9 cellular contexts compared by ENCODE assay signal in the genomic region with DNA sequence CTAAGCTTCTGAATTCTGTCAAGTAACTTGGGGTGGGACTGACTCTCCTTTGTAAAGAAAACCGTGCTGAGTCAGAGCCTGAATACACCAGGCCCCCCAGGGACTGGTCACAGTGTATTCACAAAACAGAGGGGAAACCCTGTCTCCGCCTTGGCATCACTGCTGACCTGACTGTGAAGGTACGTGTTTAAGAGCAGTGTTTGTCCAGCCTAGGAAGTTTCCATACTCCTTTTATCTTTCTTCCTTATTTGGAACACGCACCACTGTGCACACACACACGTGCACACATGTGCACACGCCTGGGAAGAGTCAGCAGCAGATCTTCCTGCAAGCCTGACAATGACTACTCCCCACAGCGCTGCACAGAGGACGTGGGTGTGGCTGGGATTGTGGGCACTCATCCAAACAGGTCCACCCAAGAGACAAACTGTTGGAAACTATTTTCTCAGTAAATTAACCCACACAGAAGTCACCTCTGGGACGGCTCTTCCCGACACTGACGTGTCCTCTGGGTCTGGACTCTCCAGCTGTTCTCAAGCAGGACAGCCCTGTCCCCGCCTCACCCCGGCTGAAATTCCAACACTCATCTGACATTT.
A peak's percentile ranks its signal among the peaks of the same experiment; 100 is the strongest.
DNase-seq lines count a peak whose midpoint lies in the region; ATAC-seq and TF ChIP-seq lines count a peak whose summit lies in the region.
"Had no signal": no experiment of that assay in that cellular context is flagged by ENCODE, and none has a peak within 500 bp of the region (broad histone marks: within the 10 kb centered on the region; RNA-seq: fewer than 3 reads in every experiment).

No MANE protein-coding gene starts in this region.

- no peaks in the 10 kb centered on the region for H3K9me3 ChIP-seq in HUES64 (ENCODE audit: insufficient read depth, low read depth, low read length)
- no peaks in the 10 kb centered on the region for H3K9me3 ChIP-seq in gastroesophageal sphincter
- no peaks in the 10 kb centered on the region for H3K9me3 ChIP-seq in stomach smooth muscle (ENCODE audit: control insufficient read depth in 2 of 2, low read length in 2 of 2)

- 65% methylated on average over 13 of the region's 13 CpGs for WGBS in HUES64
- WGBS in gastroesophageal sphincter (ENCODE audit: low coverage in 1 of 2), 2 donors, result 10 to 12% methylated on average over 9 to 11 of the region's 13 CpGs

- no peak overlapping the region; the same call in 1 of the 2 replicates for H3K4me3 ChIP-seq in HUES64 (ENCODE audit: low read length)
- H3K4me3 ChIP-seq in gastroesophageal sphincter, result no peak overlapping the region
- H3K4me3 ChIP-seq in stomach smooth muscle (ENCODE audit: low read length in 2 of 2), result peak overlapping the region; percentile 15 to 31

- no peak for DNase-seq in activated CD4-positive, alpha-beta T cell treated with anti-CD3 and anti-CD28 coated beads, Interleukin-2, amount 10 ng/mL, durations not matched to agents 7 days and 5 days
- DNase-seq in activated CD4-positive, alpha-beta T cell treated with anti-CD3 and anti-CD28 coated beads, Interleukin-2, amount 10 ng/mL, durations not matched to agents 24 days and 14 days, result no peak
- DNase-seq in NCI-H2029 (lab: John Stamatoyannopoulos, UW) (no peak), NCI-H1092 (lab: John Stamatoyannopoulos, UW) (no peak), NCI-H2227 (lab: John Stamatoyannopoulos, UW; ENCODE audit: unreplicated experiment) (no peak)
- DNase-seq: CD4-positive, CD25-positive, alpha-beta regulatory T cell had no signal

- H3K27ac ChIP-seq in HUES64 (ENCODE audit: low read depth, low read length) (peak overlapping the region; percentile 28; the same call in 1 of the 2 replicates), gastroesophageal sphincter (peak overlapping the region; percentile 43 to 72 (median 58)), stomach smooth muscle (ENCODE audit: low read length) (no peak overlapping the region)

- intact Hi-C loops in activated CD4-positive, alpha-beta T cell treated with anti-CD3 and anti-CD28 coated beads, Interleukin-2, amount 10 ng/mL, durations not matched to agents 24 days and 14 days (cut with micrococcal nuclease), result no loop called here

- H3K4me3 Mint-ChIP-seq in activated CD4-positive, alpha-beta T cell treated with anti-CD3 and anti-CD28 coated beads, Interleukin-2, amount 10 ng/mL, durations not matched to agents 7 days and 5 days, result no peak overlapping the region
- H3K4me3 Mint-ChIP-seq in activated CD4-positive, alpha-beta T cell treated with anti-CD3 and anti-CD28 coated beads, Interleukin-2, amount 10 ng/mL, durations not matched to agents 24 days and 14 days, result no peak overlapping the region
- H3K4me3 Mint-ChIP-seq: CD4-positive, CD25-positive, alpha-beta regulatory T cell had no signal

- POLR2A ChIA-PET in activated CD4-positive, alpha-beta T cell treated with anti-CD3 and anti-CD28 coated beads, Interleukin-2, amount 10 ng/mL, durations not matched to agents 7 days and 5 days (lab: Charles Lee), result no interaction called here

- peaks cover 25% of the 10 kb centered on the region for H3K36me3 Mint-ChIP-seq in activated CD4-positive, alpha-beta T cell treated with anti-CD3 and anti-CD28 coated beads, Interleukin-2, amount 10 ng/mL, durations not matched to agents 7 days and 5 days (ENCODE audit: low read depth)
- H3K36me3 Mint-ChIP-seq in activated CD4-positive, alpha-beta T cell treated with anti-CD3 and anti-CD28 coated beads, Interleukin-2, amount 10 ng/mL, durations not matched to agents 24 days and 14 days (ENCODE audit: low read depth), result peaks cover 26% of the 10 kb centered on the region

- peak overlapping the region; percentile 11 for H3K27ac Mint-ChIP-seq in activated CD4-positive, alpha-beta T cell treated with anti-CD3 and anti-CD28 coated beads, Interleukin-2, amount 10 ng/mL, durations not matched to agents 7 days and 5 days
- H3K27ac Mint-ChIP-seq in activated CD4-positive, alpha-beta T cell treated with anti-CD3 and anti-CD28 coated beads, Interleukin-2, amount 10 ng/mL, durations not matched to agents 24 days and 14 days, result no peak overlapping the region
- H3K27ac Mint-ChIP-seq: CD4-positive, CD25-positive, alpha-beta regulatory T cell had no signal

- no peaks in the 10 kb centered on the region for H3K27me3 Mint-ChIP-seq in activated CD4-positive, alpha-beta T cell treated with anti-CD3 and anti-CD28 coated beads, Interleukin-2, amount 10 ng/mL, durations not matched to agents 7 days and 5 days
- no peaks in the 10 kb centered on the region for H3K27me3 Mint-ChIP-seq in activated CD4-positive, alpha-beta T cell treated with anti-CD3 and anti-CD28 coated beads, Interleukin-2, amount 10 ng/mL, durations not matched to agents 24 days and 14 days
- H3K27me3 Mint-ChIP-seq: CD4-positive, CD25-positive, alpha-beta regulatory T cell had no signal

- no peaks in the 10 kb centered on the region for H3K36me3 ChIP-seq in HUES64 (ENCODE audit: insufficient read depth, low read length)
- peaks cover 0 to 8% of the 10 kb centered on the region in 2 donors for H3K36me3 ChIP-seq in gastroesophageal sphincter
- H3K36me3 ChIP-seq in stomach smooth muscle (ENCODE audit: control insufficient read depth in 2 of 2, insufficient read depth in 2 of 2, low read length in 2 of 2), result peaks cover 0 to 5% of the 10 kb centered on the region in 2 donors

- H3K9ac ChIP-seq in HUES64 (ENCODE audit: low read depth, low read length) (peak overlapping the region; percentile 7; the same call in 1 of the 2 replicates), stomach smooth muscle (ENCODE audit: low read length in 2 of 2) (no peak overlapping the region)

- H3K9me3 Mint-ChIP-seq in activated CD4-positive, alpha-beta T cell treated with anti-CD3 and anti-CD28 coated beads, Interleukin-2, amount 10 ng/mL, durations not matched to agents 7 days and 5 days, result no peaks in the 10 kb centered on the region
- no peaks in the 10 kb centered on the region for H3K9me3 Mint-ChIP-seq in activated CD4-positive, alpha-beta T cell treated with anti-CD3 and anti-CD28 coated beads, Interleukin-2, amount 10 ng/mL, durations not matched to agents 24 days and 14 days
- H3K9me3 Mint-ChIP-seq: CD4-positive, CD25-positive, alpha-beta regulatory T cell had no signal

- no peak for TF ChIP-seq EP300 in gastroesophageal sphincter (IDR thresholded peaks at IDR 0.05)

- H3K4me1 Mint-ChIP-seq in activated CD4-positive, alpha-beta T cell treated with anti-CD3 and anti-CD28 coated beads, Interleukin-2, amount 10 ng/mL, durations not matched to agents 7 days and 5 days, result peaks cover 33% of the 10 kb centered on the region
- peaks cover 21% of the 10 kb centered on the region for H3K4me1 Mint-ChIP-seq in activated CD4-positive, alpha-beta T cell treated with anti-CD3 and anti-CD28 coated beads, Interleukin-2, amount 10 ng/mL, durations not matched to agents 24 days and 14 days

- TF ChIP-seq POLR2A in gastroesophageal sphincter (IDR thresholded peaks at IDR 0.05), result no peak

- H3K27me3 ChIP-seq in HUES64 (ENCODE audit: insufficient read depth, low read length) (no peaks in the 10 kb centered on the region), gastroesophageal sphincter (no peaks in the 10 kb centered on the region), stomach smooth muscle (ENCODE audit: control insufficient read depth in 1 of 2, insufficient read depth in 2 of 2, low read length in 2 of 2) (no peaks in the 10 kb centered on the region)

- CTCF ChIA-PET in activated CD4-positive, alpha-beta T cell treated with anti-CD3 and anti-CD28 coated beads, Interleukin-2, amount 10 ng/mL, durations not matched to agents 7 days and 5 days (lab: Charles Lee), result no interaction called here

- H3K4me1 ChIP-seq in HUES64 (ENCODE audit: insufficient read depth, low read length), result peaks cover 17% of the 10 kb centered on the region
- H3K4me1 ChIP-seq in gastroesophageal sphincter, result peaks cover 3 to 60% (median 10%) of the 10 kb centered on the region in 3 donors
- peaks cover 11% of the 10 kb centered on the region for H3K4me1 ChIP-seq in stomach smooth muscle (ENCODE audit: control insufficient read depth, insufficient read depth, low read length)

- no peak for TF ChIP-seq CTCF in gastroesophageal sphincter (IDR thresholded peaks at IDR 0.05)

- peak; percentile 77 for ATAC-seq in gastroesophageal sphincter

Comparison
In these comparisons a context has a peak if more than half of its experiments do, and no peak if none do; other contexts are left out.
1. H3K4me3 ChIP-seq: peak in stomach smooth muscle (2 of 2); none in HUES64 (single experiment) and gastroesophageal sphincter (0 of 2).